Comparison of ENCODE assay signal across 26 cellular contexts in genomic region chr10:89297356-89297755, GRCh38. TPM values are rescaled to one million over a fixed set of nuclear protein-coding genes. Genes with fewer than 3 reads are reported as not detected.
DNase-seq lines count a peak whose midpoint lies in the region; ATAC-seq, FAIRE-seq and TF ChIP-seq lines count a peak whose summit lies in the region.
"Had no signal": no experiment of that assay in that cellular context is flagged by ENCODE, and none has a peak within 500 bp of the region (broad histone marks: within the 10 kb centered on the region; RNA-seq: fewer than 3 reads in every experiment).

No MANE protein-coding gene starts in this region.

- no peak overlapping the region for H4K8ac ChIP-seq in H1 (ENCODE audit: extremely low read depth, insufficient read depth, low read length)

- H3K4me1 Mint-ChIP-seq in natural killer cell: peaks cover 36 to 42% of the 10 kb centered on the region in 2 donors
- H3K4me1 Mint-ChIP-seq in natural killer cell treated with Interleukin-12 subunit alpha and Interleukin-12 subunit beta and Interleukin-15 and Interleukin-18, amount 100 ng/mL, for 72 hours (ENCODE audit: low read depth in 2 of 2): peaks cover 40 to 49% of the 10 kb centered on the region in 2 donors
- peaks cover 54% of the 10 kb centered on the region for H3K4me1 Mint-ChIP-seq in activated naive CD8-positive, alpha-beta T cell treated with anti-CD3 and anti-CD28 coated beads, Interleukin-2, amount 50 U/mL, for 24 hours

- no peak overlapping the region for H3K4me2 ChIP-seq in H1 (ENCODE audit: insufficient read depth in 1 of 2, low read depth in 2 of 2, low read length in 2 of 2)
- H3K4me2 ChIP-seq: PC-9 had no signal

- 0 out of 2 replicates have a peak overlapping the region, but pooled peaks have one; percentile 39 for H2BK12ac ChIP-seq in H1 (ENCODE audit: low read depth, low read length)

- POLR2A ChIA-PET in H1 (lab: Charles Lee; ENCODE audit: partially characterized antibody): no interaction called here

- peaks cover 0 to 3% (median 1%) of the 10 kb centered on the region in 4 experiments; a peak in 2 of 7 replicates for H3K4me1 ChIP-seq in H1 (replicated peaks in 1 of 4; ENCODE audit: control insufficient read depth in 3 of 4, insufficient read depth in 4 of 4, low read length in 3 of 4)
- H3K4me1 ChIP-seq in psoas muscle: peaks cover 32% of the 10 kb centered on the region

- H3K14ac ChIP-seq in H1 (ENCODE audit: insufficient read length): no peak overlapping the region

- TF ChIP-seq CTCF in natural killer cell (IDR thresholded peaks at IDR 0.05): no peak
- TF ChIP-seq CTCF in H1 (IDR thresholded peaks at IDR 0.05; ENCODE audit: control extremely low read depth in 1 of 3, insufficient read depth in 1 of 3, low read depth in 1 of 3, low read length in 3 of 3): no peak
- no peak for TF ChIP-seq CTCF in psoas muscle (IDR thresholded peaks at IDR 0.05)

- peak overlapping the region; percentile 30 to 75 for H3K27ac Mint-ChIP-seq in natural killer cell
- no peak overlapping the region for H3K27ac Mint-ChIP-seq in natural killer cell treated with Interleukin-12 subunit alpha and Interleukin-12 subunit beta and Interleukin-15 and Interleukin-18, amount 100 ng/mL, for 72 hours
- no peak overlapping the region for H3K27ac Mint-ChIP-seq in activated naive CD8-positive, alpha-beta T cell treated with anti-CD3 and anti-CD28 coated beads, Interleukin-2, amount 50 U/mL, for 24 hours

- H3K27me3 ChIP-seq in H1 (replicated peaks in 1 of 4; ENCODE audit: control insufficient read depth in 3 of 4, extremely low read depth in 1 of 4, insufficient read depth in 3 of 4, low read length in 3 of 4): no peaks in the 10 kb centered on the region
- no peaks in the 10 kb centered on the region for H3K27me3 ChIP-seq in psoas muscle (ENCODE audit: insufficient read depth in 3 of 3, low read length in 2 of 3)
- H3K27me3 ChIP-seq: BE2C, SJSA1 had no signal

- WGBS in H1 (ENCODE audit: extremely low coverage in 1 of 2, insufficient coverage in 1 of 2, insufficient read length in 1 of 2, insufficient replicate concordance in 2 of 2, low coverage in 1 of 2, low lambda C conversion rate in 2 of 2, missing lambda C conversion rate in 1 of 2), 2 experiments: 96% methylated on average over 4 of the region's 4 CpGs; no CpG with 5 or more reads in 1 of the 2 experiments
- 95 to 98% (median 96%) methylated on average over 4 of the region's 4 CpGs for WGBS in psoas muscle, 3 donors

- TF ChIP-seq POLR2A in H1 (IDR thresholded peaks at IDR 0.05; ENCODE audit: control extremely low read depth in 1 of 2, low read depth in 2 of 2, low read length in 2 of 2): no peak

- ATAC-seq in natural killer cell (no peak), psoas muscle (no peak), HG03460 (IDR thresholded peaks at IDR 0.05; ENCODE audit: unreplicated experiment) (no peak)
- ATAC-seq in natural killer cell treated with Interleukin-12 subunit alpha and Interleukin-12 subunit beta and Interleukin-15 and Interleukin-18, amount 100 ng/mL, for 72 hours: no peak
- ATAC-seq in activated naive CD8-positive, alpha-beta T cell treated with anti-CD3 and anti-CD28 coated beads, Interleukin-2, amount 50 U/mL, for 24 hours: no peak
- ATAC-seq: HepG2, K562 had no signal

- DNase-seq in natural killer cell: no peak
- no peak for DNase-seq in natural killer cell treated with Interleukin-12 subunit alpha and Interleukin-12 subunit beta and Interleukin-15 and Interleukin-18, amount 100 ng/mL, for 72 hours (ENCODE audit: low spot score)
- DNase-seq in H1 (ENCODE audit: low read depth in 1 of 2, low spot score in 2 of 2): no peak
- DNase-seq in psoas muscle: no peak
- DNase-seq in activated naive CD8-positive, alpha-beta T cell treated with anti-CD3 and anti-CD28 coated beads, Interleukin-2, amount 50 U/mL, for 24 hours: no peak
- no peak for DNase-seq in NCI-H524 treated with DMSO at 0.1 percent for 48 hours (lab: John Stamatoyannopoulos, UW)
- DNase-seq in activated gamma-delta T cell (lab: John Stamatoyannopoulos, UW): no peak
- DNase-seq: BE2C; CD4-positive, CD25-positive, alpha-beta regulatory T cell; H7; Kasumi-1; NCI-H1105; NCI-H146; NCI-H1930; NCI-H2107; NCI-H524; NCI-H774; PC-9; Right ventricle myocardium superior; RPMI8226 had no signal

- no peaks in the 10 kb centered on the region for H3K23me2 ChIP-seq in H1 (ENCODE audit: low read depth, low read length)

- no peak overlapping the region for H3K27ac ChIP-seq in H1 (ENCODE audit: low read depth, low read length)
- peak overlapping the region; percentile 80 for H3K27ac ChIP-seq in psoas muscle
- H3K27ac ChIP-seq: 22Rv1, PC-9, SJSA1 had no signal

- no peak overlapping the region for H2BK20ac ChIP-seq in H1 (ENCODE audit: low read length)

- FAIRE-seq in H1 (lab: Jason Lieb, UNC): no peak
- FAIRE-seq: D721Med, HepG2, K562 had no signal

- H2BK15ac ChIP-seq in H1 (ENCODE audit: low read length): no peak overlapping the region

- no peak overlapping the region for H3K18ac ChIP-seq in H1 (ENCODE audit: extremely low read depth, low read length)

- H3K36me3 Mint-ChIP-seq in natural killer cell: no peaks in the 10 kb centered on the region
- H3K36me3 Mint-ChIP-seq in natural killer cell treated with Interleukin-12 subunit alpha and Interleukin-12 subunit beta and Interleukin-15 and Interleukin-18, amount 100 ng/mL, for 72 hours: no peaks in the 10 kb centered on the region
- H3K36me3 Mint-ChIP-seq in activated naive CD8-positive, alpha-beta T cell treated with anti-CD3 and anti-CD28 coated beads, Interleukin-2, amount 50 U/mL, for 24 hours (ENCODE audit: low read depth): no peaks in the 10 kb centered on the region

- H2BK5ac ChIP-seq in H1 (ENCODE audit: low read depth, low read length): no peak overlapping the region

- H3K4me3 Mint-ChIP-seq in natural killer cell: no peak overlapping the region
- H3K4me3 Mint-ChIP-seq in natural killer cell treated with Interleukin-12 subunit alpha and Interleukin-12 subunit beta and Interleukin-15 and Interleukin-18, amount 100 ng/mL, for 72 hours: no peak overlapping the region
- no peak overlapping the region for H3K4me3 Mint-ChIP-seq in activated naive CD8-positive, alpha-beta T cell treated with anti-CD3 and anti-CD28 coated beads, Interleukin-2, amount 50 U/mL, for 24 hours
- H3K4me3 Mint-ChIP-seq: CD4-positive, CD25-positive, alpha-beta regulatory T cell had no signal

- H3K9me3 ChIP-seq in H1 (ENCODE audit: insufficient read depth in 2 of 2, low read depth in 1 of 2, low read length in 1 of 2): no peaks in the 10 kb centered on the region
- H3K9me3 ChIP-seq in psoas muscle: no peaks in the 10 kb centered on the region
- H3K9me3 ChIP-seq: BE2C, SJSA1 had no signal

- no peak for TF ChIP-seq EP300 in H1 (IDR thresholded peaks at IDR 0.05; ENCODE audit: borderline replicate concordance in 1 of 2, low read depth in 2 of 2, low read length in 2 of 2)

- CTCF ChIA-PET in H1 (lab: Charles Lee; ENCODE audit: partially characterized antibody): interaction anchor here (0.7 to 1.6 kb wide), 3 partner anchors 35 to 72 kb away, joined by 3 to 5 read pairs (median 4); no protein-coding TSS in a partner anchor

- no peak for TF ChIP-seq RAD21 in H1 (IDR thresholded peaks at IDR 0.05 in 1 of 2, conservative IDR thresholded peaks at IDR 0.05 in 1 of 2; ENCODE audit: low read depth in 2 of 2, low read length in 2 of 2)

- H3K79me1 ChIP-seq in H1 (ENCODE audit: low read depth, low read length): no peaks in the 10 kb centered on the region

- H2AK5ac ChIP-seq in H1 (ENCODE audit: low read depth, low read length): no peak overlapping the region

- no peaks in the 10 kb centered on the region for H3K79me2 ChIP-seq in H1 (ENCODE audit: control insufficient read depth in 1 of 2, insufficient read depth in 2 of 2, low read length in 2 of 2)

- H3K9ac ChIP-seq in H1 (replicated peaks in 1 of 4; ENCODE audit: extremely low read depth in 1 of 4, low read depth in 3 of 4, low read length in 3 of 4): no peak overlapping the region

- H3K4me3 ChIP-seq in H1 (ENCODE audit: extremely low read depth in 1 of 4, insufficient read depth in 2 of 4, low read depth in 3 of 4, low read length in 4 of 4) (no peak overlapping the region), psoas muscle (no peak overlapping the region)
- H3K4me3 ChIP-seq: K562, PC-9, SJSA1 had no signal

- H3K36me3 ChIP-seq in H1 (ENCODE audit: control insufficient read depth in 2 of 4, insufficient read depth in 4 of 4, low read length in 3 of 4): no peaks in the 10 kb centered on the region
- H3K36me3 ChIP-seq in psoas muscle (ENCODE audit: insufficient read depth in 1 of 2, low read depth in 1 of 2): no peaks in the 10 kb centered on the region
- H3K36me3 ChIP-seq: BE2C, SJSA1 had no signal

- H2AFZ ChIP-seq in H1 (ENCODE audit: low read length): no peak overlapping the region
- H2AFZ ChIP-seq: PC-9 had no signal

- no peak overlapping the region for H3K4ac ChIP-seq in H1 (replicated peaks; ENCODE audit: insufficient read length, low read depth, low read length)

- no peak overlapping the region for H4K5ac ChIP-seq in H1 (ENCODE audit: insufficient read length, low read depth, low read length)

- intact Hi-C loops in natural killer cell (cut with micrococcal nuclease) (no loop called here), psoas muscle (cut with DNase I) (loop anchor here in 1 of 2 donors (5.0 to 10.0 kb wide), 2 partner anchors 80 to 347 kb away; partner anchors contain the start of genes IFIT1B and PANK1)

- peaks cover 0 to 4% of the 10 kb centered on the region in 2 donors for H3K9me3 Mint-ChIP-seq in natural killer cell
- no peaks in the 10 kb centered on the region for H3K9me3 Mint-ChIP-seq in natural killer cell treated with Interleukin-12 subunit alpha and Interleukin-12 subunit beta and Interleukin-15 and Interleukin-18, amount 100 ng/mL, for 72 hours
- H3K9me3 Mint-ChIP-seq in activated naive CD8-positive, alpha-beta T cell treated with anti-CD3 and anti-CD28 coated beads, Interleukin-2, amount 50 U/mL, for 24 hours: peaks cover 10% of the 10 kb centered on the region

- H4K91ac ChIP-seq in H1 (replicated peaks; ENCODE audit: insufficient read length, low read length): no peak overlapping the region

- H3K56ac ChIP-seq in H1 (replicated peaks; ENCODE audit: insufficient read length, low read depth, low read length): no peak overlapping the region

- H4K20me1 ChIP-seq in H1 (replicated peaks in 1 of 2; ENCODE audit: control insufficient read depth in 1 of 2, insufficient read depth in 2 of 2, low read length in 2 of 2): no peaks in the 10 kb centered on the region

- H3K27me3 Mint-ChIP-seq in natural killer cell (ENCODE audit: low read depth in 2 of 2): peaks cover 0 to 2% of the 10 kb centered on the region in 2 donors
- peaks cover 0 to 7% of the 10 kb centered on the region in 2 donors for H3K27me3 Mint-ChIP-seq in natural killer cell treated with Interleukin-12 subunit alpha and Interleukin-12 subunit beta and Interleukin-15 and Interleukin-18, amount 100 ng/mL, for 72 hours
- H3K27me3 Mint-ChIP-seq in activated naive CD8-positive, alpha-beta T cell treated with anti-CD3 and anti-CD28 coated beads, Interleukin-2, amount 50 U/mL, for 24 hours: no peaks in the 10 kb centered on the region

- H3K23ac ChIP-seq in H1 (ENCODE audit: insufficient read length): no peak overlapping the region

- H2BK120ac ChIP-seq in H1 (replicated peaks; ENCODE audit: low read depth, low read length): no peak overlapping the region

RNA-seq across cellular contexts. Expression of gene IFIT2, which starts 4.5 kb away (rescaled TPM):
- 100 to 1,000 TPM in 1 of 3 donors, 10 to 100 TPM in 2; 21.8 to 103 (median 34.9) TPM for total RNA-seq in natural killer cell
- 1 to 10 TPM; 1.5 to 1.7 TPM for total RNA-seq in natural killer cell treated with Interleukin-12 subunit alpha and Interleukin-12 subunit beta and Interleukin-15 and Interleukin-18, amount 100 ng/mL, for 72 hours
- 0.35 and 0.40 TPM in 2 replicates for total RNA-seq in H1 (2021; fragmentation: NEBNext Ultra II Directional; extraction: Animal tissue kit (Norgen Biotek cat#: 25700))
- polyA plus RNA-seq in H1 (2011; rRNA removed): 0.03 TPM in 1 of 2 replicates, not detected in the other
- 0.04 TPM for polyA plus RNA-seq in H1 (2011; cell fraction: cytosol; rRNA removed)
- polyA plus RNA-seq in H1 (2011; cell fraction: nucleus; rRNA removed): 0.03 TPM
- 0.08 to 0.22 TPM (median 0.11 TPM) in 4 replicates for polyA plus RNA-seq in H1 (2012, experiment 1 of 2)
- not detected for polyA plus RNA-seq in H1 (2012, experiment 2 of 2)
- 0.14 TPM for polyA plus RNA-seq in H1 (2013, experiment 1 of 2)
- 0.11 TPM for polyA plus RNA-seq in H1 (2013, experiment 2 of 2)
- not detected in 2 replicates for polyA minus RNA-seq in H1 (2011; rRNA and poly(A)+ RNA removed)
- not detected for polyA minus RNA-seq in H1 (2011; cell fraction: cytosol; rRNA and poly(A)+ RNA removed)
- not detected for polyA minus RNA-seq in H1 (2011; cell fraction: nucleus; rRNA and poly(A)+ RNA removed)
- 1 to 10 TPM; 1.2 to 4.2 (median 1.6) TPM for total RNA-seq in psoas muscle
- 1 to 10 TPM; 1.2 to 1.4 (median 1.3) TPM for polyA plus RNA-seq in psoas muscle

RNA-seq across cellular contexts. Expression of gene IFIT3, which starts 30.4 kb away (rescaled TPM):
- total RNA-seq in natural killer cell (10 to 100 TPM; 12.0 to 31.7 (median 12.2) TPM), psoas muscle (1 to 10 TPM; 2.7 to 7.1 (median 5.5) TPM)
- 1 to 10 TPM; 2.6 to 3.0 TPM for total RNA-seq in natural killer cell treated with Interleukin-12 subunit alpha and Interleukin-12 subunit beta and Interleukin-15 and Interleukin-18, amount 100 ng/mL, for 72 hours
- total RNA-seq in H1 (2021; fragmentation: NEBNext Ultra II Directional; extraction: Animal tissue kit (Norgen Biotek cat#: 25700)): 0.57 and 0.84 TPM in 2 replicates
- polyA plus RNA-seq in H1 (2011; rRNA removed) (0.05 and 0.12 TPM in 2 replicates), psoas muscle (1 to 10 TPM; 2.0 to 4.6 (median 2.6) TPM)
- 0.22 TPM for polyA plus RNA-seq in H1 (2011; cell fraction: cytosol; rRNA removed)
- polyA plus RNA-seq in H1 (2011; cell fraction: nucleus; rRNA removed): 0.04 TPM
- polyA plus RNA-seq in H1 (2012, experiment 1 of 2): 0.35 to 0.46 TPM (median 0.40 TPM) in 4 replicates
- polyA plus RNA-seq in H1 (2012, experiment 2 of 2): not detected
- polyA plus RNA-seq in H1 (2013, experiment 1 of 2): 0.67 TPM
- polyA plus RNA-seq in H1 (2013, experiment 2 of 2): 0.72 TPM
- polyA minus RNA-seq in H1 (2011; rRNA and poly(A)+ RNA removed): 0.06 and 0.24 TPM in 2 replicates
- not detected for polyA minus RNA-seq in H1 (2011; cell fraction: cytosol; rRNA and poly(A)+ RNA removed)
- not detected for polyA minus RNA-seq in H1 (2011; cell fraction: nucleus; rRNA and poly(A)+ RNA removed)

RNA-seq across cellular contexts. Expression of gene LIPA, which starts 45.8 kb away (rescaled TPM):
- total RNA-seq in natural killer cell (10 to 100 TPM; 41.0 to 43.3 (median 41.1) TPM), psoas muscle (10 to 100 TPM in 3 of 4 donors, 1 to 10 TPM in 1; 7.7 to 14.2 (median 12.3) TPM)
- total RNA-seq in natural killer cell treated with Interleukin-12 subunit alpha and Interleukin-12 subunit beta and Interleukin-15 and Interleukin-18, amount 100 ng/mL, for 72 hours: 10 to 100 TPM; 13.0 to 24.8 TPM
- 32.4 and 35.6 TPM in 2 replicates for total RNA-seq in H1 (2021; fragmentation: NEBNext Ultra II Directional; extraction: Animal tissue kit (Norgen Biotek cat#: 25700))
- polyA plus RNA-seq in H1 (2011; rRNA removed) (10.6 and 18.1 TPM in 2 replicates), psoas muscle (10 to 100 TPM in 1 of 3 donors, 1 to 10 TPM in 2; 7.6 to 10.3 (median 8.2) TPM)
- 14.2 TPM for polyA plus RNA-seq in H1 (2011; cell fraction: cytosol; rRNA removed)
- 12.3 TPM for polyA plus RNA-seq in H1 (2011; cell fraction: nucleus; rRNA removed)
- 21.8 to 34.8 TPM (median 23.1 TPM) in 4 replicates for polyA plus RNA-seq in H1 (2012, experiment 1 of 2)
- 11.1 TPM for polyA plus RNA-seq in H1 (2012, experiment 2 of 2)
- 109 TPM for polyA plus RNA-seq in H1 (2013, experiment 1 of 2)
- polyA plus RNA-seq in H1 (2013, experiment 2 of 2): 115 TPM
- polyA minus RNA-seq in H1 (2011; rRNA and poly(A)+ RNA removed): 22.2 and 51.0 TPM in 2 replicates
- 14.0 TPM for polyA minus RNA-seq in H1 (2011; cell fraction: cytosol; rRNA and poly(A)+ RNA removed)
- polyA minus RNA-seq in H1 (2011; cell fraction: nucleus; rRNA and poly(A)+ RNA removed): 12.8 TPM

Comparison
In these comparisons a context has a peak if more than half of its experiments do, and no peak if none do; other contexts are left out.
1. H3K27ac Mint-ChIP-seq: peak in natural killer cell (2 of 2); none in natural killer cell treated with Interleukin-12 subunit alpha and Interleukin-12 subunit beta and Interleukin-15 and Interleukin-18, amount 100 ng/mL, for 72 hours (0 of 2) and activated naive CD8-positive, alpha-beta T cell treated with anti-CD3 and anti-CD28 coated beads, Interleukin-2, amount 50 U/mL, for 24 hours (single experiment).
2. RNA of gene IFIT2, which starts 4.5 kb away (total RNA-seq): 21.8 to 103 TPM in natural killer cell; 1.2 to 4.2 TPM in psoas muscle, 1.5 to 1.7 TPM in natural killer cell treated with Interleukin-12 subunit alpha and Interleukin-12 subunit beta and Interleukin-15 and Interleukin-18, amount 100 ng/mL, for 72 hours and 0.35 to 0.40 TPM in H1; every median in the first group is over 4 times any median in the second.